12 cellular contexts compared by ENCODE assay signal in the genomic region with DNA sequence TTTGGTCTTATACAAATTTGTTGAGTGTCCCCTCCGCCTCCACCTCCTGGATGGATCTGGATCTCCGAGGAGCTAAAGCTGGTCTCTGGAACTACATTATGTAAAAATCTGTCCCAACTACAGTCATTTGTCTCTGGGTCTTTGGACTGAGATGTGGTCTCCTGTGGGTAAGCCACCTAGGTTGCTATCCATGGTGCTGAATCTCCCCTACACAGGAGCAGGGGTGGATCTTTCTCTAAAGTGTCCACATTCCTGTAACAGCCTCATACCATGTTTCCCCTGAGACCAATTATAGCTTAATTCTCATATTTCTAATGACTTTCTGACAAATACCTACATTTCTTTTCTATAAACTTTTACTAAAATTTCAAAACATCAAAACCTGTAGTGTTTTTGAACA.
A peak's percentile ranks its signal among the peaks of the same experiment; 100 is the strongest.
DNase-seq lines count a peak whose midpoint lies in the region; ATAC-seq and TF ChIP-seq lines count a peak whose summit lies in the region.
"Had no signal": no experiment of that assay in that cellular context is flagged by ENCODE, and none has a peak within 500 bp of the region (broad histone marks: within the 10 kb centered on the region; RNA-seq: fewer than 3 reads in every experiment).

No MANE protein-coding gene starts in this region.

- peak; percentile 47 for DNase-seq in activated naive CD4-positive, alpha-beta T cell treated with anti-CD3 and anti-CD28 coated beads for 36 hours
- DNase-seq in activated naive CD4-positive, alpha-beta T cell (lab: John Stamatoyannopoulos, UW), result no peak
- DNase-seq in NCI-H460 (ENCODE audit: extremely low read depth, low read depth), result peak; percentile 0
- DNase-seq in fibroblast of villous mesenchyme (ENCODE audit: low read depth), result peak; percentile 5
- DNase-seq in stimulated activated naive CD8-positive, alpha-beta T cell treated with anti-CD3 and anti-CD28 coated beads, Interleukin-15, Interleukin-2, amounts not matched to agents 100 U/mL and 50 U/mL, for 24 hours, result peak; percentile 5
- DNase-seq in hypothalamus (lab: John Stamatoyannopoulos, UW), result no peak
- DNase-seq: BE2C, NCI-H510A, ovary had no signal

- H3K27me3 Mint-ChIP-seq in activated naive CD4-positive, alpha-beta T cell treated with anti-CD3 and anti-CD28 coated beads for 36 hours (ENCODE audit: low read depth), result no peaks in the 10 kb centered on the region

- peaks cover 2% of the 10 kb centered on the region for H3K9me3 Mint-ChIP-seq in activated naive CD4-positive, alpha-beta T cell treated with anti-CD3 and anti-CD28 coated beads for 36 hours
- H3K9me3 Mint-ChIP-seq: T-helper 2 cell treated with Interferon-gamma antibody and Interleukin-4, amounts not matched to agents 5 μg/mL and 100 μg/mL, for 36 hours had no signal

- H3K4me3 ChIP-seq in fibroblast of villous mesenchyme (ENCODE audit: low read depth, low read length), result no peak overlapping the region
- H3K4me3 ChIP-seq: ovary had no signal

- no peak overlapping the region for H3K4me3 Mint-ChIP-seq in activated naive CD4-positive, alpha-beta T cell treated with anti-CD3 and anti-CD28 coated beads for 36 hours
- H3K4me3 Mint-ChIP-seq: T-helper 2 cell treated with Interferon-gamma antibody and Interleukin-4, amounts not matched to agents 5 μg/mL and 100 μg/mL, for 36 hours had no signal

- no peak for TF ChIP-seq CTCF in fibroblast of villous mesenchyme (IDR thresholded peaks at IDR 0.05; ENCODE audit: insufficient read depth, low read depth, low read length)

- no peak overlapping the region for H3K27ac Mint-ChIP-seq in activated naive CD4-positive, alpha-beta T cell treated with anti-CD3 and anti-CD28 coated beads for 36 hours
- H3K27ac Mint-ChIP-seq: T-helper 2 cell treated with Interferon-gamma antibody and Interleukin-4, amounts not matched to agents 5 μg/mL and 100 μg/mL, for 36 hours had no signal

- H3K4me1 Mint-ChIP-seq in activated naive CD4-positive, alpha-beta T cell treated with anti-CD3 and anti-CD28 coated beads for 36 hours (ENCODE audit: low read depth), result no peaks in the 10 kb centered on the region

- intact Hi-C loops in activated naive CD4-positive, alpha-beta T cell treated with anti-CD3 and anti-CD28 coated beads for 36 hours (cut with micrococcal nuclease), result no loop called here

- CTCF ChIA-PET in activated naive CD4-positive, alpha-beta T cell treated with anti-CD3 and anti-CD28 coated beads for 36 hours (lab: Charles Lee), result no interaction called here

- no peak for ATAC-seq in stimulated activated naive CD8-positive, alpha-beta T cell treated with anti-CD3 and anti-CD28 coated beads, Interleukin-15, Interleukin-2, amounts not matched to agents 100 U/mL and 50 U/mL, for 24 hours
- ATAC-seq in HG03460 (IDR thresholded peaks at IDR 0.05; ENCODE audit: unreplicated experiment), result no peak
- ATAC-seq in HG03135 (IDR thresholded peaks at IDR 0.05; ENCODE audit: unreplicated experiment), result no peak

- H3K36me3 Mint-ChIP-seq in activated naive CD4-positive, alpha-beta T cell treated with anti-CD3 and anti-CD28 coated beads for 36 hours (ENCODE audit: low read depth), result peaks cover 2% of the 10 kb centered on the region

Comparison
In these comparisons a context has a peak if more than half of its experiments do, and no peak if none do; other contexts are left out.
1. DNase-seq: peak in activated naive CD4-positive, alpha-beta T cell treated with anti-CD3 and anti-CD28 coated beads for 36 hours (single experiment), NCI-H460 (single experiment), fibroblast of villous mesenchyme (single experiment) and stimulated activated naive CD8-positive, alpha-beta T cell treated with anti-CD3 and anti-CD28 coated beads, Interleukin-15, Interleukin-2, amounts not matched to agents 100 U/mL and 50 U/mL, for 24 hours (single experiment); none in activated naive CD4-positive, alpha-beta T cell (0 of 4) and hypothalamus (0 of 51).